In the genomic region with DNA sequence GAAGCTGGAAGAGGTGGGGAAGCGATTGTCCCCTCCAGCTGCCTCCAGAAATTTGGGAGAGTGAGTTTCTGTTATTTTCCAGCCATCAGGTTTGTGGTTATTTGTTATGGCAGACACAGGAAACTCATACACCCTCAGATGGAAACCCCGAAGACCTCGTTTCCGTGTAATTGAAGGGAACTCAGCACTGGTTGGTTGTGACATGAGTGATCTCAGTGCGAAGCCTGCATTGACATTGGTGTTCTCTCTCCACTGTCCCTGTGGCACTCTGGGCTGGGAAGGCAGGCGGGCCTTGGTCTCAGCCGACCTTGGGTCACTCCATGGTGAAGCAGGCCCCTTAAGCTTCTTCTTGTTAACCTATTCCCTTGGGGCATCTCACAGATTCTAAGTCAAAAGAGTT, we compare ENCODE assay signal across 19 cellular contexts.
A peak's percentile ranks its signal among the peaks of the same experiment; 100 is the strongest.
DNase-seq lines count a peak whose midpoint lies in the region; ATAC-seq and TF ChIP-seq lines count a peak whose summit lies in the region.
"Had no signal": no experiment of that assay in that cellular context is flagged by ENCODE, and none has a peak within 500 bp of the region (broad histone marks: within the 10 kb centered on the region; RNA-seq: fewer than 3 reads in every experiment).

No MANE protein-coding gene starts in this region.

- no peak overlapping the region for H2AFZ ChIP-seq in DND-41 (ENCODE audit: low read depth, low read length)
- H2AFZ ChIP-seq: GM23248 had no signal

- no peaks in the 10 kb centered on the region; the same call in 1 of the 2 replicates for H3K9me3 ChIP-seq in BLaER1
- H3K9me3 ChIP-seq in DND-41 (ENCODE audit: insufficient read depth, low read length, severe bottlenecking) = no peaks in the 10 kb centered on the region
- H3K9me3 ChIP-seq in effector memory CD4-positive, alpha-beta T cell (ENCODE audit: control insufficient read depth, low read length) = no peaks in the 10 kb centered on the region
- H3K9me3 ChIP-seq: ascending aorta, colonic mucosa had no signal

- peaks cover 15% of the 10 kb centered on the region for H3K4me1 Mint-ChIP-seq in activated naive CD8-positive, alpha-beta T cell treated with anti-CD3 and anti-CD28 coated beads for 36 hours
- H3K4me1 Mint-ChIP-seq in naive B cell = peaks cover 4 to 20% (median 6%) of the 10 kb centered on the region in 3 donors

- H3K9ac ChIP-seq in BLaER1 = peak overlapping the region; percentile 51; the same call in 1 of the 2 replicates
- no peak overlapping the region for H3K9ac ChIP-seq in DND-41 (ENCODE audit: low read depth, low read length)
- H3K9ac ChIP-seq: GM23248 had no signal

- no peaks in the 10 kb centered on the region for H3K79me2 ChIP-seq in DND-41 (ENCODE audit: insufficient read depth, low read length)

- no peak overlapping the region for H3K4me3 Mint-ChIP-seq in activated naive CD8-positive, alpha-beta T cell treated with anti-CD3 and anti-CD28 coated beads for 36 hours
- H3K4me3 Mint-ChIP-seq in naive B cell = no peak overlapping the region

- peaks cover 13% of the 10 kb centered on the region for H3K9me3 Mint-ChIP-seq in activated naive CD8-positive, alpha-beta T cell treated with anti-CD3 and anti-CD28 coated beads for 36 hours
- H3K9me3 Mint-ChIP-seq in naive B cell = peaks cover 5 to 21% (median 14%) of the 10 kb centered on the region in 7 donors

- H3K27me3 Mint-ChIP-seq in activated naive CD8-positive, alpha-beta T cell treated with anti-CD3 and anti-CD28 coated beads for 36 hours = peaks cover 9% of the 10 kb centered on the region
- peaks cover 50 to 69% (median 53%) of the 10 kb centered on the region in 3 donors for H3K27me3 Mint-ChIP-seq in naive B cell

- H3K4me1 ChIP-seq in BLaER1 = peaks cover 31% of the 10 kb centered on the region
- H3K4me1 ChIP-seq in DND-41 (ENCODE audit: insufficient read depth, low read length) = no peaks in the 10 kb centered on the region
- H3K4me1 ChIP-seq in effector memory CD4-positive, alpha-beta T cell (ENCODE audit: control insufficient read depth, insufficient read depth, low read length, poor library complexity, severe bottlenecking) = peaks cover 2% of the 10 kb centered on the region
- H3K4me1 ChIP-seq: colonic mucosa had no signal

- H4K20me1 ChIP-seq in BLaER1 = no peaks in the 10 kb centered on the region
- H4K20me1 ChIP-seq in DND-41 (ENCODE audit: insufficient read depth, low read length) = no peaks in the 10 kb centered on the region

- H3K4me3 ChIP-seq in BLaER1 (peak overlapping the region; percentile 52), DND-41 (ENCODE audit: low read depth in 1 of 2, low read length in 2 of 2) (no peak overlapping the region)
- no peak overlapping the region for H3K4me3 ChIP-seq in effector memory CD4-positive, alpha-beta T cell (ENCODE audit: insufficient read depth, low read depth, low read length, poor library complexity, severe bottlenecking)
- H3K4me3 ChIP-seq: ascending aorta, colonic mucosa, GM23248, tibial nerve had no signal

- TF ChIP-seq CTCF in DND-41 (IDR thresholded peaks at IDR 0.05; ENCODE audit: borderline replicate concordance, extremely low read depth, low read length, poor library complexity, severe bottlenecking) = no peak

- H3K27ac ChIP-seq in BLaER1 (peak overlapping the region; percentile 49), DND-41 (ENCODE audit: low read length) (no peak overlapping the region)
- no peak overlapping the region for H3K27ac ChIP-seq in effector memory CD4-positive, alpha-beta T cell (ENCODE audit: insufficient read depth, low read length, poor library complexity, severe bottlenecking)
- H3K27ac ChIP-seq: ascending aorta, colonic mucosa, GM23248, HL-60 had no signal

- peak overlapping the region; percentile 57 for H3K27ac Mint-ChIP-seq in activated naive CD8-positive, alpha-beta T cell treated with anti-CD3 and anti-CD28 coated beads for 36 hours
- H3K27ac Mint-ChIP-seq in naive B cell = peak overlapping the region in 2 of 6 donors; percentile 20 to 76

- ATAC-seq in DND-41 (ENCODE audit: insufficient read depth, low read depth) (peak; percentile 53; the same call in 1 of the 3 replicates), naive B cell (ENCODE audit: low read depth in 2 of 2) (peak; percentile 21 to 27), HG02571 (IDR thresholded peaks at IDR 0.05; ENCODE audit: unreplicated experiment) (no peak), HG03457 (IDR thresholded peaks at IDR 0.05; ENCODE audit: unreplicated experiment) (no peak)

- H3K4me2 ChIP-seq in BLaER1 = peak overlapping the region; percentile 98
- no peak overlapping the region for H3K4me2 ChIP-seq in DND-41 (ENCODE audit: insufficient read depth, low read length)

- H3K36me3 ChIP-seq in BLaER1 = no peaks in the 10 kb centered on the region
- no peaks in the 10 kb centered on the region for H3K36me3 ChIP-seq in DND-41 (ENCODE audit: insufficient read depth, low read length)
- no peaks in the 10 kb centered on the region for H3K36me3 ChIP-seq in effector memory CD4-positive, alpha-beta T cell (ENCODE audit: control insufficient read depth, insufficient read depth, low read length)
- H3K36me3 ChIP-seq: ascending aorta, colonic mucosa, tibial nerve had no signal

- H3K27me3 ChIP-seq in BLaER1 = no peaks in the 10 kb centered on the region
- peaks cover 25% of the 10 kb centered on the region for H3K27me3 ChIP-seq in DND-41 (ENCODE audit: insufficient read depth, low read length, poor library complexity)
- no peaks in the 10 kb centered on the region for H3K27me3 ChIP-seq in effector memory CD4-positive, alpha-beta T cell (replicated peaks; ENCODE audit: control insufficient read depth, insufficient read depth, low read length, poor library complexity, severe bottlenecking)
- H3K27me3 ChIP-seq: ascending aorta, colonic mucosa, tibial nerve had no signal

- H3K36me3 Mint-ChIP-seq in activated naive CD8-positive, alpha-beta T cell treated with anti-CD3 and anti-CD28 coated beads for 36 hours = peaks cover 2% of the 10 kb centered on the region
- peaks cover 3 to 13% of the 10 kb centered on the region in 2 donors for H3K36me3 Mint-ChIP-seq in naive B cell

- DNase-seq in DND-41 = no peak
- DNase-seq in activated naive CD8-positive, alpha-beta T cell treated with anti-CD3 and anti-CD28 coated beads for 36 hours = peak; percentile 21
- no peak for DNase-seq in naive B cell
- DNase-seq in activated effector memory CD4-positive, alpha-beta T cell treated with Interleukin-2 at 50 U/mL for 16 hours = no peak
- no peak for DNase-seq in effector memory CD4-positive, alpha-beta T cell
- DNase-seq: AML-193, colonic mucosa, GM23248, MV-4-11, NCI-H2029 treated with DMSO at 0.1 percent for 48 hours, NCI-H524 treated with DMSO at 0.1 percent for 48 hours, posterior cingulate gyrus, SIG-M5 had no signal

Comparison
In these comparisons a context has a peak if more than half of its experiments do, and no peak if none do; other contexts are left out.
1. ATAC-seq: peak in DND-41 (single experiment) and naive B cell (2 of 2); none in HG02571 (single experiment) and HG03457 (single experiment).